In genomic region chr6:134204759-134205158, GRCh38 we compare ENCODE assay signal across 7 cellular contexts.
DNase-seq lines count a peak whose midpoint lies in the region; ATAC-seq, FAIRE-seq and TF ChIP-seq lines count a peak whose summit lies in the region.
"Not testable (repeated sequence)": the region's sequence is repeated elsewhere in the genome, so short reads cannot be mapped to it uniquely, and the experiment has no call there.

No MANE protein-coding gene starts in this region.

- not testable (repeated sequence) for H3K27me3 Mint-ChIP-seq in CD4-positive, CD25-positive, alpha-beta regulatory T cell; Caco-2 (ENCODE audit: insufficient read depth, unreplicated experiment)

- in situ Hi-C loops in K562 (cut with MboI), result not testable (repeated sequence)

- DNase-seq in CD4-positive, CD25-positive, alpha-beta regulatory T cell; Caco-2; WERI-Rb-1; K562 (ENCODE audit: extremely low read depth in 1 of 4, low spot score in 3 of 4): not testable (repeated sequence)

- H3K9me3 ChIP-seq in CD4-positive, CD25-positive, alpha-beta regulatory T cell (ENCODE audit: control insufficient read depth in 2 of 2, low read length in 2 of 2); Caco-2; HEK293 (ENCODE audit: control insufficient read depth, insufficient read depth, low read depth, low read length); SU-DHL-6 (ENCODE audit: insufficient read depth, low read length); WERI-Rb-1 (ENCODE audit: severe bottlenecking); K562 (replicated peaks; ENCODE audit: control insufficient read depth, insufficient read depth, low read depth, low read length); parathyroid adenoma (ENCODE audit: control insufficient read depth, low read length): not testable (repeated sequence)

- not testable (repeated sequence) for TF ChIP-seq RAD21 in K562 (CRISPR knock-in tag; conservative IDR thresholded peaks at IDR 0.05 in 1 of 2, IDR thresholded peaks at IDR 0.05 in 1 of 2)

- peak overlapping the region; percentile 39 for H3K4me2 ChIP-seq in SU-DHL-6 (ENCODE audit: low read depth, low read length, poor library complexity, severe bottlenecking)
- H3K4me2 ChIP-seq in K562 (ENCODE audit: insufficient read depth, low read length); parathyroid adenoma (ENCODE audit: low read length): not testable (repeated sequence)

- BruUV-seq in Caco-2 (replicated peaks; lab: Mats Ljungman, UMichigan); K562 (replicated peaks; lab: Mats Ljungman, UMichigan): not testable (repeated sequence)

- H3K9ac ChIP-seq in SU-DHL-6 (ENCODE audit: low read length) (peak overlapping the region; percentile 37), parathyroid adenoma (peak overlapping the region; percentile 14)
- H3K9ac ChIP-seq in K562 (ENCODE audit: insufficient read depth in 1 of 2, low read depth in 2 of 2, low read length in 2 of 2), result not testable (repeated sequence)

- not testable (repeated sequence) for TF ChIP-seq POLR2A in K562 (conservative IDR thresholded peaks at IDR 0.05)

- intact Hi-C loops in Caco-2 (cut with micrococcal nuclease; ENCODE audit: unreplicated experiment); K562 (cut with micrococcal nuclease): not testable (repeated sequence)

- not testable (repeated sequence) for ATAC-seq in CD4-positive, CD25-positive, alpha-beta regulatory T cell (ENCODE audit: low read depth in 2 of 2); K562

- H3K27ac ChIP-seq in CD4-positive, CD25-positive, alpha-beta regulatory T cell (ENCODE audit: insufficient read depth, low read length, poor library complexity, severe bottlenecking); HEK293 (ENCODE audit: extremely low read depth, low read depth, low read length); K562 (ENCODE audit: extremely low read depth, low read depth, low read length): not testable (repeated sequence)
- H3K27ac ChIP-seq in SU-DHL-6 (ENCODE audit: low read depth, low read length) (peak overlapping the region; percentile 80), WERI-Rb-1 (peak overlapping the region; percentile 32), parathyroid adenoma (peak overlapping the region; percentile 78)

- H3K79me2 ChIP-seq in SU-DHL-6 (ENCODE audit: insufficient read depth, low read length); K562 (ENCODE audit: control insufficient read depth, insufficient read depth, low read length): not testable (repeated sequence)
- H3K79me2 ChIP-seq in parathyroid adenoma, result peaks cover 12% of the 10 kb centered on the region

- H3K4me3 Mint-ChIP-seq in CD4-positive, CD25-positive, alpha-beta regulatory T cell; Caco-2 (ENCODE audit: unreplicated experiment): not testable (repeated sequence)

- not testable (repeated sequence) for H3K4me1 Mint-ChIP-seq in CD4-positive, CD25-positive, alpha-beta regulatory T cell; Caco-2 (ENCODE audit: low read depth, unreplicated experiment)

- peak overlapping the region in 2 of 3 donors; percentile 45 to 64 for H3K27ac Mint-ChIP-seq in CD4-positive, CD25-positive, alpha-beta regulatory T cell
- H3K27ac Mint-ChIP-seq in Caco-2 (ENCODE audit: unreplicated experiment), result peak overlapping the region; percentile 21

- not testable (repeated sequence) for TF ChIP-seq CTCF in Caco-2 (IDR thresholded peaks at IDR 0.05; ENCODE audit: insufficient read depth in 1 of 2, low read depth in 1 of 2, low read length in 1 of 2, severe bottlenecking in 1 of 2, unreplicated experiment in 1 of 2); HEK293 (tag by site-specific recombination; IDR thresholded peaks at IDR 0.05); SU-DHL-6 (IDR thresholded peaks at IDR 0.05; ENCODE audit: insufficient read depth, low read length, poor library complexity, severe bottlenecking); WERI-Rb-1 (IDR thresholded peaks at IDR 0.05; ENCODE audit: low read depth, low read length); K562 (IDR thresholded peaks at IDR 0.05 in 2 of 3, conservative IDR thresholded peaks at IDR 0.05 in 1 of 3; ENCODE audit: insufficient read depth in 2 of 3, low read depth in 1 of 3, low read length in 3 of 3); parathyroid adenoma (IDR thresholded peaks at IDR 0.05)

- not testable (repeated sequence) for H3K9me1 ChIP-seq in K562 (ENCODE audit: control insufficient read depth, insufficient read depth, low read length)

- H2AFZ ChIP-seq in SU-DHL-6 (ENCODE audit: low read depth, low read length, severe bottlenecking), result peak overlapping the region; percentile 69
- not testable (repeated sequence) for H2AFZ ChIP-seq in K562 (ENCODE audit: low read depth, low read length); parathyroid adenoma

- H3K36me3 Mint-ChIP-seq in CD4-positive, CD25-positive, alpha-beta regulatory T cell; Caco-2 (ENCODE audit: insufficient read depth, unreplicated experiment): not testable (repeated sequence)

- not testable (repeated sequence) for H4K20me1 ChIP-seq in SU-DHL-6 (ENCODE audit: low read depth, low read length); K562 (replicated peaks; ENCODE audit: control insufficient read depth, insufficient read depth, low read length)

- peaks cover 43% of the 10 kb centered on the region for H3F3A ChIP-seq in SU-DHL-6 (ENCODE audit: insufficient read depth)

- H3K4me1 ChIP-seq in CD4-positive, CD25-positive, alpha-beta regulatory T cell (ENCODE audit: control insufficient read depth, insufficient read depth, low read length, poor library complexity, severe bottlenecking); HEK293 (ENCODE audit: control insufficient read depth, insufficient read depth, low read length); K562 (replicated peaks in 1 of 2; ENCODE audit: control insufficient read depth in 2 of 2, insufficient read depth in 2 of 2, low read length in 2 of 2): not testable (repeated sequence)
- peaks cover 24% of the 10 kb centered on the region for H3K4me1 ChIP-seq in Caco-2
- H3K4me1 ChIP-seq in parathyroid adenoma, result peaks cover 24% of the 10 kb centered on the region

- not testable (repeated sequence) for H3K27me3 ChIP-seq in CD4-positive, CD25-positive, alpha-beta regulatory T cell (ENCODE audit: control insufficient read depth, insufficient read depth, low read length); Caco-2 (replicated peaks; ENCODE audit: control insufficient read depth, insufficient read depth, low read length); SU-DHL-6 (ENCODE audit: low read length); WERI-Rb-1 (ENCODE audit: insufficient read depth, low read depth, severe bottlenecking); K562 (ENCODE audit: control insufficient read depth in 2 of 2, insufficient read depth in 2 of 2, low read length in 2 of 2); parathyroid adenoma (ENCODE audit: control insufficient read depth, insufficient read depth, low read length)

- not testable (repeated sequence) for H3K4me3 ChIP-seq in CD4-positive, CD25-positive, alpha-beta regulatory T cell (ENCODE audit: low read depth, low read length); Caco-2 (ENCODE audit: low read depth, low read length); HEK293 (ENCODE audit: low read depth, low read length); SU-DHL-6 (ENCODE audit: insufficient read depth, low read length, poor library complexity, severe bottlenecking); WERI-Rb-1 (ENCODE audit: low read depth, low read length); K562; parathyroid adenoma (ENCODE audit: low read depth, low read length)

- H3K9me2 ChIP-seq in SU-DHL-6 (replicated peaks; ENCODE audit: insufficient read depth, low read length), result not testable (repeated sequence)

- TF ChIP-seq EP300 in K562 (IDR thresholded peaks at IDR 0.05; ENCODE audit: low read length), result not testable (repeated sequence)

- POLR2A ChIA-PET in Caco-2 (lab: Charles Lee); HEK293 (lab: Yijun Ruan, JAX): not testable (repeated sequence)
- POLR2A ChIA-PET in K562 (lab: Yijun Ruan, JAX), result interaction anchor here (0.9 to 1.1 kb wide), 3 partner anchors 9 to 31 kb away, joined by 3 to 4 read pairs (median 3); no protein-coding TSS in a partner anchor

- FAIRE-seq in K562 (lab: Jason Lieb, UNC), result not testable (repeated sequence)

- 100% methylated on average over 1 of the region's 1 CpG for WGBS in K562 (ENCODE audit: insufficient coverage, low coverage, missing lambda C conversion rate)

- CTCF ChIA-PET in Caco-2 (lab: Charles Lee); K562 (lab: Yijun Ruan, JAX; ENCODE audit: low intra/inter-chr PET ratio): not testable (repeated sequence)
- CTCF ChIA-PET in HEK293 (lab: Yijun Ruan, JAX), result interaction anchor here (0.7 kb wide), 1 partner anchor 683 kb away, joined by 3 read pairs; no protein-coding TSS in a partner anchor

- H3K9me3 Mint-ChIP-seq in CD4-positive, CD25-positive, alpha-beta regulatory T cell, result peaks cover 0 to 10% (median 3%) of the 10 kb centered on the region in 7 donors
- H3K9me3 Mint-ChIP-seq in Caco-2 (ENCODE audit: unreplicated experiment), result not testable (repeated sequence)

- H3K36me3 ChIP-seq in CD4-positive, CD25-positive, alpha-beta regulatory T cell (ENCODE audit: control insufficient read depth, insufficient read depth, low read length); Caco-2 (ENCODE audit: control insufficient read depth, insufficient read depth, low read length); HEK293 (ENCODE audit: control insufficient read depth in 2 of 2, insufficient read depth in 1 of 2, low read length in 2 of 2); SU-DHL-6 (ENCODE audit: low read length); WERI-Rb-1; K562 (ENCODE audit: control insufficient read depth, insufficient read depth, low read length); parathyroid adenoma (ENCODE audit: control insufficient read depth, insufficient read depth, low read length): not testable (repeated sequence)
